ENCODE assay signal across 26 cellular contexts in genomic region chr16:30114411-30114810, GRCh38. TPM values are rescaled to one million over a fixed set of nuclear protein-coding genes. Genes with fewer than 3 reads are reported as not detected.
A peak's percentile ranks its signal among the peaks of the same experiment; 100 is the strongest.
DNase-seq lines count a peak whose midpoint lies in the region; ATAC-seq and TF ChIP-seq lines count a peak whose summit lies in the region.
"Had no signal": no experiment of that assay in that cellular context is flagged by ENCODE, and none has a peak within 500 bp of the region (broad histone marks: within the 10 kb centered on the region; RNA-seq: fewer than 3 reads in every experiment).

No MANE protein-coding gene starts in this region.

- no peak overlapping the region for H2BK15ac ChIP-seq in mesenchymal stem cell (ENCODE audit: low read depth, poor library complexity, severe bottlenecking)

- no peak overlapping the region for H4K91ac ChIP-seq in mesenchymal stem cell (ENCODE audit: low read length)

- no peaks in the 10 kb centered on the region for H3K4me1 Mint-ChIP-seq in activated T-helper 1 cell treated with anti-CD3 and anti-CD28 coated beads, Interleukin-12 subunit alpha, Interleukin-12 subunit beta, Interleukin-2, Interleukin-4 antibody, amounts not matched to agents 30 ng/mL and 10 ng/mL and 1 ng/mL, durations not matched to agents 14 hours and 24 hours and 36 hours (ENCODE audit: low read depth)

- H3K18ac ChIP-seq in mesenchymal stem cell (ENCODE audit: low read depth in 1 of 2, low read length in 2 of 2) = no peak overlapping the region

- peak overlapping the region; percentile 53 for H3K9ac ChIP-seq in mesenchymal stem cell (ENCODE audit: low read length)

- no peak overlapping the region for H3K4me3 Mint-ChIP-seq in activated T-helper 1 cell treated with anti-CD3 and anti-CD28 coated beads, Interleukin-12 subunit alpha, Interleukin-12 subunit beta, Interleukin-2, Interleukin-4 antibody, amounts not matched to agents 30 ng/mL and 10 ng/mL and 1 ng/mL, durations not matched to agents 14 hours and 24 hours and 36 hours
- H3K4me3 Mint-ChIP-seq: activated CD4-positive, alpha-beta T cell treated with anti-CD3 and anti-CD28 coated beads, Interleukin-2, amount 10 ng/mL, durations not matched to agents 7 days and 5 days; activated naive CD4-positive, alpha-beta T cell treated with anti-CD3 and anti-CD28 coated beads, Interleukin-2, amount 50 U/mL, for 24 hours; immature natural killer cell had no signal

- TF ChIP-seq CTCF in cardiac muscle cell (IDR thresholded peaks at IDR 0.05; ENCODE audit: low read depth, low read length) (no peak), heart right ventricle (IDR thresholded peaks at IDR 0.05) (no peak), upper lobe of left lung (IDR thresholded peaks at IDR 0.05) (no peak)

- H3K27ac ChIP-seq in cardiac muscle cell (peak overlapping the region; percentile 4), heart right ventricle (no peak overlapping the region), mesenchymal stem cell (ENCODE audit: low read length, poor library complexity, severe bottlenecking) (no peak overlapping the region), upper lobe of left lung (peak overlapping the region in 3 of 4 donors; percentile 30 to 67 (median 66))

- no peak for ATAC-seq in heart right ventricle
- no peak for ATAC-seq in upper lobe of left lung (ENCODE audit: low FRiP score in 2 of 2)
- ATAC-seq in GM21381 (IDR thresholded peaks at IDR 0.05; ENCODE audit: unreplicated experiment) = no peak
- ATAC-seq in HG03571 (IDR thresholded peaks at IDR 0.05; ENCODE audit: unreplicated experiment) = no peak
- ATAC-seq: Right ventricle myocardium inferior had no signal

- H3K9me3 Mint-ChIP-seq in activated T-helper 1 cell treated with anti-CD3 and anti-CD28 coated beads, Interleukin-12 subunit alpha, Interleukin-12 subunit beta, Interleukin-2, Interleukin-4 antibody, amounts not matched to agents 30 ng/mL and 10 ng/mL and 1 ng/mL, durations not matched to agents 14 hours and 24 hours and 36 hours = no peaks in the 10 kb centered on the region
- H3K9me3 Mint-ChIP-seq: activated CD4-positive, alpha-beta T cell treated with anti-CD3 and anti-CD28 coated beads, Interleukin-2, amount 10 ng/mL, durations not matched to agents 7 days and 5 days; activated naive CD4-positive, alpha-beta T cell treated with anti-CD3 and anti-CD28 coated beads, Interleukin-2, amount 50 U/mL, for 24 hours; immature natural killer cell had no signal

- TF ChIP-seq POLR2A in upper lobe of left lung (IDR thresholded peaks at IDR 0.05) = no peak

- H3K27me3 ChIP-seq in cardiac muscle cell = no peaks in the 10 kb centered on the region
- no peaks in the 10 kb centered on the region for H3K27me3 ChIP-seq in heart right ventricle
- H3K27me3 ChIP-seq in mesenchymal stem cell (ENCODE audit: control insufficient read depth in 1 of 2, insufficient read depth in 1 of 2, low read length in 2 of 2) = no peaks in the 10 kb centered on the region
- H3K27me3 ChIP-seq in upper lobe of left lung = no peaks in the 10 kb centered on the region
- H3K27me3 ChIP-seq: tibial nerve had no signal

- no peaks in the 10 kb centered on the region for H3K9me3 ChIP-seq in cardiac muscle cell (ENCODE audit: low read depth)
- H3K9me3 ChIP-seq in heart right ventricle = no peaks in the 10 kb centered on the region
- no peaks in the 10 kb centered on the region for H3K9me3 ChIP-seq in mesenchymal stem cell (ENCODE audit: control insufficient read depth, low read length)
- H3K9me3 ChIP-seq in upper lobe of left lung = no peaks in the 10 kb centered on the region
- H3K9me3 ChIP-seq: tibial nerve had no signal

- DNase-seq in cardiac muscle cell (ENCODE audit: low read depth in 1 of 2, low spot score in 1 of 2) = no peak
- no peak for DNase-seq in heart right ventricle
- no peak for DNase-seq in activated T-helper 1 cell treated with anti-CD3 and anti-CD28 coated beads, Interleukin-12 subunit alpha, Interleukin-12 subunit beta, Interleukin-2, Interleukin-4 antibody, amounts not matched to agents 30 ng/mL and 10 ng/mL and 1 ng/mL, durations not matched to agents 14 hours and 24 hours and 36 hours (ENCODE audit: low spot score)
- DNase-seq in mesenchymal stem cell = no peak
- DNase-seq in upper lobe of left lung = no peak
- DNase-seq in inferior parietal cortex (ENCODE audit: extremely low spot score) = no peak
- DNase-seq: activated CD4-positive, alpha-beta T cell treated with anti-CD3 and anti-CD28 coated beads, Interleukin-2, amount 10 ng/mL, durations not matched to agents 7 days and 5 days; AML-193; aorta; cortex of kidney; DMS153; GOT3; hypothalamus; immature natural killer cell; Karpas-422; MV-4-11; naive thymus-derived CD4-positive, alpha-beta T cell; NCI-H146; NCI-H2107; T-helper 9 cell had no signal

- no peak overlapping the region for H4K8ac ChIP-seq in mesenchymal stem cell (ENCODE audit: low read length)

- no peak overlapping the region for H3K4me2 ChIP-seq in mesenchymal stem cell (ENCODE audit: low read length, poor library complexity, severe bottlenecking)

- H3K36me3 ChIP-seq in cardiac muscle cell (peaks cover 24% of the 10 kb centered on the region), heart right ventricle (peaks cover 7 to 100% (median 50%) of the 10 kb centered on the region in 9 donors), mesenchymal stem cell (ENCODE audit: control insufficient read depth in 1 of 2, insufficient read depth in 2 of 2, low read depth in 1 of 2, low read length in 2 of 2) (peaks cover 66 to 80% of the 10 kb centered on the region in 2 experiments), upper lobe of left lung (peaks cover 10 to 97% (median 62%) of the 10 kb centered on the region in 4 donors)

- no peak overlapping the region for H3K4ac ChIP-seq in mesenchymal stem cell (ENCODE audit: low read depth in 1 of 2, low read length in 2 of 2)

- H3K4me3 ChIP-seq in cardiac muscle cell (no peak overlapping the region), heart right ventricle (no peak overlapping the region), mesenchymal stem cell (ENCODE audit: insufficient read depth in 1 of 2, low read depth in 1 of 2, low read length in 2 of 2) (no peak overlapping the region), upper lobe of left lung (no peak overlapping the region)
- H3K4me3 ChIP-seq: tibial nerve had no signal

- H2BK12ac ChIP-seq in mesenchymal stem cell (ENCODE audit: low read length in 2 of 2) = no peak overlapping the region

- intact Hi-C loops in heart right ventricle (cut with DNase I) = loop anchor here in 1 of 10 donors (10.0 kb wide), 1 partner anchor 310 kb away; no protein-coding TSS in a partner anchor
- intact Hi-C loops in activated T-helper 1 cell treated with anti-CD3 and anti-CD28 coated beads, Interleukin-12 subunit alpha, Interleukin-12 subunit beta, Interleukin-2, Interleukin-4 antibody, amounts not matched to agents 30 ng/mL and 10 ng/mL and 1 ng/mL, durations not matched to agents 14 hours and 24 hours and 36 hours (cut with micrococcal nuclease) = no loop called here

- no peaks in the 10 kb centered on the region for H3K79me1 ChIP-seq in mesenchymal stem cell (replicated peaks; ENCODE audit: low read length, poor library complexity, severe bottlenecking)

- peaks cover 13% of the 10 kb centered on the region for H3K36me3 Mint-ChIP-seq in activated T-helper 1 cell treated with anti-CD3 and anti-CD28 coated beads, Interleukin-12 subunit alpha, Interleukin-12 subunit beta, Interleukin-2, Interleukin-4 antibody, amounts not matched to agents 30 ng/mL and 10 ng/mL and 1 ng/mL, durations not matched to agents 14 hours and 24 hours and 36 hours (ENCODE audit: low read depth)

- H3K27ac Mint-ChIP-seq in activated T-helper 1 cell treated with anti-CD3 and anti-CD28 coated beads, Interleukin-12 subunit alpha, Interleukin-12 subunit beta, Interleukin-2, Interleukin-4 antibody, amounts not matched to agents 30 ng/mL and 10 ng/mL and 1 ng/mL, durations not matched to agents 14 hours and 24 hours and 36 hours = peak overlapping the region; percentile 40
- H3K27ac Mint-ChIP-seq: activated CD4-positive, alpha-beta T cell treated with anti-CD3 and anti-CD28 coated beads, Interleukin-2, amount 10 ng/mL, durations not matched to agents 7 days and 5 days; activated naive CD4-positive, alpha-beta T cell treated with anti-CD3 and anti-CD28 coated beads, Interleukin-2, amount 50 U/mL, for 24 hours; immature natural killer cell had no signal

- H3K27me3 Mint-ChIP-seq in activated T-helper 1 cell treated with anti-CD3 and anti-CD28 coated beads, Interleukin-12 subunit alpha, Interleukin-12 subunit beta, Interleukin-2, Interleukin-4 antibody, amounts not matched to agents 30 ng/mL and 10 ng/mL and 1 ng/mL, durations not matched to agents 14 hours and 24 hours and 36 hours (ENCODE audit: insufficient read depth) = no peaks in the 10 kb centered on the region
- H3K27me3 Mint-ChIP-seq: activated CD4-positive, alpha-beta T cell treated with anti-CD3 and anti-CD28 coated beads, Interleukin-2, amount 10 ng/mL, durations not matched to agents 7 days and 5 days; activated naive CD4-positive, alpha-beta T cell treated with anti-CD3 and anti-CD28 coated beads, Interleukin-2, amount 50 U/mL, for 24 hours; naive thymus-derived CD4-positive, alpha-beta T cell had no signal

- no peak overlapping the region for H2AK5ac ChIP-seq in mesenchymal stem cell (ENCODE audit: low read length, severe bottlenecking)

- H2BK120ac ChIP-seq in mesenchymal stem cell (ENCODE audit: low read depth, low read length) = no peak overlapping the region

- H2BK5ac ChIP-seq in mesenchymal stem cell (ENCODE audit: low read depth, low read length, poor library complexity, severe bottlenecking) = no peak overlapping the region

- 80 to 89% methylated on average over 11 of the region's 11 CpGs for WGBS in heart right ventricle, 2 donors
- WGBS in mesenchymal stem cell = 91% methylated on average over 9 of the region's 11 CpGs
- 66 to 94% methylated on average over 9 of the region's 11 CpGs for WGBS in upper lobe of left lung, 2 donors

- no peak overlapping the region for H2AFZ ChIP-seq in mesenchymal stem cell (ENCODE audit: low read depth, low read length)

- TF ChIP-seq EP300 in upper lobe of left lung (IDR thresholded peaks at IDR 0.05) = no peak

- no peak overlapping the region for H3K23ac ChIP-seq in mesenchymal stem cell (ENCODE audit: low read length in 2 of 2)

- H3K14ac ChIP-seq in mesenchymal stem cell (ENCODE audit: low read length in 2 of 2) = no peak overlapping the region

- H3K4me1 ChIP-seq in cardiac muscle cell (ENCODE audit: low read depth) (no peaks in the 10 kb centered on the region), heart right ventricle (peaks cover 0 to 12% (median 0%) of the 10 kb centered on the region in 9 donors), mesenchymal stem cell (ENCODE audit: control insufficient read depth, insufficient read depth, low read depth, low read length) (peaks cover 11% of the 10 kb centered on the region), upper lobe of left lung (peaks cover 9 to 32% (median 15%) of the 10 kb centered on the region in 4 donors)

RNA-seq across cellular contexts. Expression of gene GDPD3, which starts 1.1 kb away (rescaled TPM):
- total RNA-seq in cardiac muscle cell = 1.7 and 2.0 TPM in 2 replicates
- 0.72 and 0.96 TPM in 2 replicates for polyA plus RNA-seq in cardiac muscle cell
- total RNA-seq in heart right ventricle = 1 to 10 TPM in 9 of 10 donors, under 1 TPM in 1; 0.85 to 3.6 (median 1.5) TPM
- polyA plus RNA-seq in heart right ventricle = 1 to 10 TPM; 1.2 to 6.4 TPM
- total RNA-seq in activated T-helper 1 cell treated with anti-CD3 and anti-CD28 coated beads, Interleukin-12 subunit alpha, Interleukin-12 subunit beta, Interleukin-2, Interleukin-4 antibody, amounts not matched to agents 30 ng/mL and 10 ng/mL and 1 ng/mL, durations not matched to agents 14 hours and 24 hours and 36 hours = 4.3 and 6.3 TPM in 2 replicates
- polyA plus RNA-seq in mesenchymal stem cell (2013, experiment 1 of 2) = 2.2 TPM
- 3.1 TPM for polyA plus RNA-seq in mesenchymal stem cell (2013, experiment 2 of 2)
- total RNA-seq in upper lobe of left lung = 10 to 100 TPM in 2 of 6 donors, 1 to 10 TPM in 4; 1.1 to 17.8 (median 5.4) TPM
- polyA plus RNA-seq: immature natural killer cell; naive thymus-derived CD4-positive, alpha-beta T cell had no signal

RNA-seq across cellular contexts. Expression of gene MAPK3, which starts 8.6 kb away (rescaled TPM):
- 57.2 and 70.2 TPM in 2 replicates for total RNA-seq in cardiac muscle cell
- 29.7 and 35.9 TPM in 2 replicates for polyA plus RNA-seq in cardiac muscle cell
- 10 to 100 TPM; 40.9 to 65.2 (median 51.8) TPM for total RNA-seq in heart right ventricle
- polyA plus RNA-seq in heart right ventricle = 10 to 100 TPM; 39.9 to 56.3 TPM
- total RNA-seq in activated T-helper 1 cell treated with anti-CD3 and anti-CD28 coated beads, Interleukin-12 subunit alpha, Interleukin-12 subunit beta, Interleukin-2, Interleukin-4 antibody, amounts not matched to agents 30 ng/mL and 10 ng/mL and 1 ng/mL, durations not matched to agents 14 hours and 24 hours and 36 hours = 53.7 and 58.3 TPM in 2 replicates
- polyA plus RNA-seq in mesenchymal stem cell (2013, experiment 1 of 2) = 104 TPM
- polyA plus RNA-seq in mesenchymal stem cell (2013, experiment 2 of 2) = 105 TPM
- 100 to 1,000 TPM in 2 of 6 donors, 10 to 100 TPM in 4; 48.9 to 120 (median 76.0) TPM for total RNA-seq in upper lobe of left lung

RNA-seq across cellular contexts. Expression of gene YPEL3, which starts 18.4 kb away (rescaled TPM):
- total RNA-seq in cardiac muscle cell (67.1 and 107 TPM in 2 replicates), heart right ventricle (100 to 1,000 TPM in 1 of 10 donors, 10 to 100 TPM in 9; 31.5 to 117 (median 42.6) TPM), upper lobe of left lung (100 to 1,000 TPM in 4 of 6 donors, 10 to 100 TPM in 2; 81.5 to 228 (median 116) TPM)
- polyA plus RNA-seq in cardiac muscle cell (115 and 143 TPM in 2 replicates), heart right ventricle (100 to 1,000 TPM in 1 of 2 donors, 10 to 100 TPM in 1; 75.5 to 203 TPM)
- total RNA-seq in activated T-helper 1 cell treated with anti-CD3 and anti-CD28 coated beads, Interleukin-12 subunit alpha, Interleukin-12 subunit beta, Interleukin-2, Interleukin-4 antibody, amounts not matched to agents 30 ng/mL and 10 ng/mL and 1 ng/mL, durations not matched to agents 14 hours and 24 hours and 36 hours = 14.5 and 15.1 TPM in 2 replicates
- 36.0 TPM for polyA plus RNA-seq in mesenchymal stem cell (2013, experiment 1 of 2)
- 34.5 TPM for polyA plus RNA-seq in mesenchymal stem cell (2013, experiment 2 of 2)

RNA-seq across cellular contexts. Expression of gene TBX6, which starts 22.7 kb away (rescaled TPM):
- 1.6 and 5.0 TPM in 2 replicates for total RNA-seq in cardiac muscle cell
- 2.2 and 8.9 TPM in 2 replicates for polyA plus RNA-seq in cardiac muscle cell
- total RNA-seq in heart right ventricle = 1 to 10 TPM in 1 of 10 donors, under 1 TPM in 9; 0.28 to 1.4 (median 0.57) TPM
- 1 to 10 TPM in 1 of 2 donors, under 1 TPM in 1; 0.28 to 1.7 TPM for polyA plus RNA-seq in heart right ventricle
- 1.6 and 1.8 TPM in 2 replicates for total RNA-seq in activated T-helper 1 cell treated with anti-CD3 and anti-CD28 coated beads, Interleukin-12 subunit alpha, Interleukin-12 subunit beta, Interleukin-2, Interleukin-4 antibody, amounts not matched to agents 30 ng/mL and 10 ng/mL and 1 ng/mL, durations not matched to agents 14 hours and 24 hours and 36 hours
- polyA plus RNA-seq in mesenchymal stem cell (2013, experiment 1 of 2) = 0.28 TPM
- 0.29 TPM for polyA plus RNA-seq in mesenchymal stem cell (2013, experiment 2 of 2)
- total RNA-seq in upper lobe of left lung = 1 to 10 TPM in 5 of 6 donors, under 1 TPM in 1; 0.69 to 9.4 (median 1.4) TPM
- total RNA-seq: skeletal muscle tissue had no signal
- polyA plus RNA-seq: immature natural killer cell had no signal

RNA-seq across cellular contexts. Expression of gene PPP4C, which starts 38.6 kb away (rescaled TPM):
- 94.3 and 134 TPM in 2 replicates for total RNA-seq in cardiac muscle cell
- polyA plus RNA-seq in cardiac muscle cell = 217 and 225 TPM in 2 replicates
- 10 to 100 TPM; 35.2 to 50.0 (median 42.4) TPM for total RNA-seq in heart right ventricle
- polyA plus RNA-seq in heart right ventricle = 10 to 100 TPM; 34.5 to 82.1 TPM
- total RNA-seq in activated T-helper 1 cell treated with anti-CD3 and anti-CD28 coated beads, Interleukin-12 subunit alpha, Interleukin-12 subunit beta, Interleukin-2, Interleukin-4 antibody, amounts not matched to agents 30 ng/mL and 10 ng/mL and 1 ng/mL, durations not matched to agents 14 hours and 24 hours and 36 hours = 133 and 147 TPM in 2 replicates
- 94.1 TPM for polyA plus RNA-seq in mesenchymal stem cell (2013, experiment 1 of 2)
- 95.2 TPM for polyA plus RNA-seq in mesenchymal stem cell (2013, experiment 2 of 2)
- total RNA-seq in upper lobe of left lung = 10 to 100 TPM; 44.4 to 99.4 (median 80.0) TPM

Comparison
In these comparisons a context has a peak if more than half of its experiments do, and no peak if none do; other contexts are left out.
1. H3K27ac ChIP-seq: peak in cardiac muscle cell (single experiment) and upper lobe of left lung (3 of 4); none in heart right ventricle (0 of 10) and mesenchymal stem cell (single experiment).